17 cellular contexts compared by ENCODE assay signal in genomic region chr4:98110214-98110613, GRCh38. TPM values are rescaled to one million over a fixed set of nuclear protein-coding genes. Genes with fewer than 3 reads are reported as not detected.
DNase-seq lines count a peak whose midpoint lies in the region; ATAC-seq lines count a peak whose summit lies in the region.
"Had no signal": no experiment of that assay in that cellular context is flagged by ENCODE, and none has a peak within 500 bp of the region (broad histone marks: within the 10 kb centered on the region; RNA-seq: fewer than 3 reads in every experiment).

No MANE protein-coding gene starts in this region.

- in situ Hi-C loops in G401 (cut with HindIII; ENCODE audit: low sequenced_read_pairs): no loop called here

- peaks cover 19% of the 10 kb centered on the region for H3K4me1 ChIP-seq in HUES6 (ENCODE audit: control insufficient read depth, insufficient read depth, low read length)

- no peaks in the 10 kb centered on the region for H3K27me3 Mint-ChIP-seq in activated CD4-positive, alpha-beta T cell treated with anti-CD3 and anti-CD28 coated beads for 36 hours

- H3K4me1 Mint-ChIP-seq in activated CD4-positive, alpha-beta T cell treated with anti-CD3 and anti-CD28 coated beads for 36 hours: no peaks in the 10 kb centered on the region

- H3K4me3 ChIP-seq in HUES6 (ENCODE audit: low read depth, low read length): no peak overlapping the region

- intact Hi-C loops in activated CD4-positive, alpha-beta T cell treated with anti-CD3 and anti-CD28 coated beads for 36 hours (cut with DNase I, micrococcal nuclease): no loop called here

- H3K27ac ChIP-seq in HUES6 (ENCODE audit: low read depth, low read length): peak overlapping the region; percentile 90

- peak; percentile 2 for DNase-seq in G401 (ENCODE audit: low spot score)
- DNase-seq in NCI-H2171 (lab: John Stamatoyannopoulos, UW): peak; percentile 63
- DNase-seq in retina: peak; percentile 14
- no peak for DNase-seq in activated CD4-positive, alpha-beta T cell treated with anti-CD3 and anti-CD28 coated beads for 36 hours
- no peak for DNase-seq in mucosa of gallbladder (ENCODE audit: low spot score)
- DNase-seq in KG1 (lab: John Stamatoyannopoulos, UW): no peak
- DNase-seq: GDM1, NCI-H1930, NCI-H510A, NCI-H748 treated with DMSO at 0.1 percent for 48 hours, PC-3, RPMI8226, SHP77 treated with DMSO at 0.1 percent for 48 hours, T1000 had no signal

- CTCF ChIA-PET in activated CD4-positive, alpha-beta T cell treated with anti-CD3 and anti-CD28 coated beads for 36 hours (lab: Charles Lee): no interaction called here

- H3K9ac ChIP-seq in HUES6 (ENCODE audit: low read length): peak overlapping the region; percentile 7

- H3K36me3 ChIP-seq in HUES6 (ENCODE audit: control insufficient read depth, insufficient read depth, low read length): no peaks in the 10 kb centered on the region

- no peaks in the 10 kb centered on the region for H3K9me3 Mint-ChIP-seq in activated CD4-positive, alpha-beta T cell treated with anti-CD3 and anti-CD28 coated beads for 36 hours (ENCODE audit: low read depth)

- POLR2A ChIA-PET in activated CD4-positive, alpha-beta T cell treated with anti-CD3 and anti-CD28 coated beads for 36 hours (lab: Charles Lee): no interaction called here

- no peak overlapping the region for H3K4me3 Mint-ChIP-seq in activated CD4-positive, alpha-beta T cell treated with anti-CD3 and anti-CD28 coated beads for 36 hours

- H3K27ac Mint-ChIP-seq in activated CD4-positive, alpha-beta T cell treated with anti-CD3 and anti-CD28 coated beads for 36 hours: no peak overlapping the region

- H3K27me3 ChIP-seq in HUES6 (ENCODE audit: control insufficient read depth, insufficient read depth, low read length): no peaks in the 10 kb centered on the region

- no peaks in the 10 kb centered on the region for H3K36me3 Mint-ChIP-seq in activated CD4-positive, alpha-beta T cell treated with anti-CD3 and anti-CD28 coated beads for 36 hours (ENCODE audit: low read depth)

- no peak for ATAC-seq in activated CD4-positive, alpha-beta T cell treated with anti-CD3 and anti-CD28 coated beads for 36 hours
- ATAC-seq: HCT116, PC-3 had no signal

- H3K9me3 ChIP-seq in HUES6 (ENCODE audit: control insufficient read depth, insufficient read depth, low read depth, low read length): peaks cover 5% of the 10 kb centered on the region; the same call in 1 of the 2 replicates

RNA-seq across cellular contexts. Expression of gene STPG2, which starts 33.1 kb away (rescaled TPM):
- 0.12 TPM in 1 of 2 replicates, not detected in the other for total RNA-seq in G401 (2014; rRNA removed; shearing (Covaris generic))
- under 1 TPM; 0.14 to 0.25 TPM for total RNA-seq in activated CD4-positive, alpha-beta T cell treated with anti-CD3 and anti-CD28 coated beads for 36 hours
- total RNA-seq in mucosa of gallbladder: 2.2 TPM
- total RNA-seq: M059J, PC-3 had no signal

Comparison
In these comparisons a context has a peak if more than half of its experiments do, and no peak if none do; other contexts are left out.
1. DNase-seq: peak in G401 (single experiment), NCI-H2171 (single experiment) and retina (single experiment); none in activated CD4-positive, alpha-beta T cell treated with anti-CD3 and anti-CD28 coated beads for 36 hours (single experiment), mucosa of gallbladder (single experiment) and KG1 (single experiment).